In genomic region chr13:42137856-42138537, GRCh38 we compare ENCODE assay signal across 14 cellular contexts.
DNase-seq lines count a peak whose midpoint lies in the region; ATAC-seq and TF ChIP-seq lines count a peak whose summit lies in the region.
"Had no signal": no experiment of that assay in that cellular context is flagged by ENCODE, and none has a peak within 500 bp of the region (broad histone marks: within the 10 kb centered on the region; RNA-seq: fewer than 3 reads in every experiment).

No MANE protein-coding gene starts in this region.

- CTCF ChIA-PET in CD8-positive, alpha-beta memory T cell (lab: Charles Lee) = no interaction called here

- no peaks in the 10 kb centered on the region for H3K27me3 ChIP-seq in RWPE2 (ENCODE audit: insufficient read depth, poor library complexity, severe bottlenecking)
- H3K27me3 ChIP-seq in foreskin keratinocyte = no peaks in the 10 kb centered on the region
- no peaks in the 10 kb centered on the region for H3K27me3 ChIP-seq in CD8-positive, alpha-beta memory T cell (ENCODE audit: insufficient read depth, low read length, poor library complexity, severe bottlenecking)

- peaks cover 4 to 8% (median 7%) of the 10 kb centered on the region in 3 donors for H3K4me1 Mint-ChIP-seq in CD8-positive, alpha-beta memory T cell

- H3K36me3 Mint-ChIP-seq in CD8-positive, alpha-beta memory T cell = peaks cover 14 to 18% (median 17%) of the 10 kb centered on the region in 3 donors

- no peaks in the 10 kb centered on the region for H3K27me3 Mint-ChIP-seq in CD8-positive, alpha-beta memory T cell

- peak; percentile 33; the same call in 1 of the 3 replicates for ATAC-seq in RWPE2 (ENCODE audit: low read depth)
- peak; percentile 51 for ATAC-seq in foreskin keratinocyte
- ATAC-seq in GM21390 (IDR thresholded peaks at IDR 0.05; ENCODE audit: unreplicated experiment) = no peak
- no peak for ATAC-seq in HG03159 (IDR thresholded peaks at IDR 0.05; ENCODE audit: unreplicated experiment)
- ATAC-seq: activated CD8-positive, alpha-beta T cell treated with anti-CD3 and anti-CD28 coated beads, Interleukin-2, amount 10 ng/mL, durations not matched to agents 7 days and 5 days; left colon had no signal

- DNase-seq in EH (ENCODE audit: low read depth) = peak; percentile 36
- DNase-seq in HCEC 1CT = peak; percentile 67
- no peak for DNase-seq in RWPE2 (ENCODE audit: low spot score)
- peak; percentile 19 to 44 for DNase-seq in foreskin keratinocyte
- no peak for DNase-seq in CD8-positive, alpha-beta memory T cell
- no peak for DNase-seq in NCI-H1694 (lab: John Stamatoyannopoulos, UW)
- DNase-seq: activated CD8-positive, alpha-beta T cell treated with anti-CD3 and anti-CD28 coated beads, Interleukin-2, amount 10 ng/mL, durations not matched to agents 7 days and 5 days; activated effector memory CD4-positive, alpha-beta T cell treated with anti-CD3 and anti-CD28 coated beads, Interleukin-2, amount 50 U/mL, for 16 hours; endodermal cell; left colon; Right ventricle myocardium superior had no signal

- no peak overlapping the region for H3K4me3 ChIP-seq in RWPE2 (ENCODE audit: severe bottlenecking)
- no peak overlapping the region for H3K4me3 ChIP-seq in CD8-positive, alpha-beta memory T cell (ENCODE audit: low read length)
- H3K4me3 ChIP-seq: thoracic aorta had no signal

- TF ChIP-seq CTCF in RWPE2 (IDR thresholded peaks at IDR 0.05; ENCODE audit: poor library complexity, severe bottlenecking) (no peak), foreskin keratinocyte (conservative IDR thresholded peaks at IDR 0.05) (no peak)

- no peak overlapping the region for H3K4me3 Mint-ChIP-seq in CD8-positive, alpha-beta memory T cell
- H3K4me3 Mint-ChIP-seq: activated CD8-positive, alpha-beta T cell treated with anti-CD3 and anti-CD28 coated beads, Interleukin-2, amount 10 ng/mL, durations not matched to agents 7 days and 5 days; endodermal cell had no signal

- H3K27ac Mint-ChIP-seq in CD8-positive, alpha-beta memory T cell = peak overlapping the region in 1 of 8 donors; percentile 24
- H3K27ac Mint-ChIP-seq: activated CD8-positive, alpha-beta T cell treated with anti-CD3 and anti-CD28 coated beads, Interleukin-2, amount 10 ng/mL, durations not matched to agents 7 days and 5 days; endodermal cell had no signal

- H3K4me1 ChIP-seq in RWPE2 (ENCODE audit: insufficient read depth, poor library complexity, severe bottlenecking) (peaks cover 10% of the 10 kb centered on the region), foreskin keratinocyte (peaks cover 8% of the 10 kb centered on the region)
- no peaks in the 10 kb centered on the region for H3K4me1 ChIP-seq in CD8-positive, alpha-beta memory T cell (ENCODE audit: insufficient read depth, low read length)

- no peaks in the 10 kb centered on the region for H3K9me3 ChIP-seq in RWPE2 (ENCODE audit: severe bottlenecking)
- no peaks in the 10 kb centered on the region for H3K9me3 ChIP-seq in CD8-positive, alpha-beta memory T cell (ENCODE audit: low read length)
- H3K9me3 ChIP-seq: thoracic aorta had no signal

- POLR2A ChIA-PET in CD8-positive, alpha-beta memory T cell (lab: Charles Lee) = no interaction called here

- H3K36me3 ChIP-seq in RWPE2 (ENCODE audit: low read depth) = peaks cover 11% of the 10 kb centered on the region
- H3K36me3 ChIP-seq in CD8-positive, alpha-beta memory T cell (ENCODE audit: insufficient read depth, low read length) = no peaks in the 10 kb centered on the region
- H3K36me3 ChIP-seq: thoracic aorta had no signal

- H3K27ac ChIP-seq in RWPE2 (ENCODE audit: poor library complexity, severe bottlenecking) = no peak overlapping the region
- no peak overlapping the region for H3K27ac ChIP-seq in foreskin keratinocyte
- H3K27ac ChIP-seq in CD8-positive, alpha-beta memory T cell (ENCODE audit: low read depth, low read length) = no peak overlapping the region
- H3K27ac ChIP-seq: thoracic aorta had no signal

- peaks cover 0 to 7% (median 2%) of the 10 kb centered on the region in 5 donors for H3K9me3 Mint-ChIP-seq in CD8-positive, alpha-beta memory T cell

Comparison
In these comparisons a context has a peak if more than half of its experiments do, and no peak if none do; other contexts are left out.
1. DNase-seq: peak in EH (single experiment), HCEC 1CT (single experiment) and foreskin keratinocyte (2 of 2); none in RWPE2 (single experiment), CD8-positive, alpha-beta memory T cell (0 of 5) and NCI-H1694 (single experiment).
2. ATAC-seq: peak in RWPE2 (single experiment) and foreskin keratinocyte (single experiment); none in GM21390 (single experiment) and HG03159 (single experiment).